Comparison of ENCODE assay signal across 22 cellular contexts in genomic region chr20:35334511-35335101, GRCh38. TPM values are rescaled to one million over a fixed set of nuclear protein-coding genes. Genes with fewer than 3 reads are reported as not detected.
DNase-seq lines count a peak whose midpoint lies in the region; ATAC-seq, FAIRE-seq and TF ChIP-seq lines count a peak whose summit lies in the region.
"Had no signal": no experiment of that assay in that cellular context is flagged by ENCODE, and none has a peak within 500 bp of the region (broad histone marks: within the 10 kb centered on the region; RNA-seq: fewer than 3 reads in every experiment).

No MANE protein-coding gene starts in this region.

- H3K9ac ChIP-seq in endothelial cell of umbilical vein (replicated peaks; ENCODE audit: extremely low read depth, insufficient read depth, low read length) (no peak overlapping the region), stomach smooth muscle (ENCODE audit: low read length in 2 of 2) (no peak overlapping the region), mammary epithelial cell (ENCODE audit: insufficient read depth, low read length) (no peak overlapping the region)

- H3K36me3 ChIP-seq in Panc1 (ENCODE audit: control insufficient read depth, insufficient read depth, low read length), result no peaks in the 10 kb centered on the region
- H3K36me3 ChIP-seq in endothelial cell of umbilical vein (ENCODE audit: control insufficient read depth in 2 of 2, extremely low read depth in 1 of 2, insufficient read depth in 2 of 2, low read length in 2 of 2), result no peaks in the 10 kb centered on the region
- H3K36me3 ChIP-seq in left lung, result no peaks in the 10 kb centered on the region
- no peaks in the 10 kb centered on the region for H3K36me3 ChIP-seq in stomach smooth muscle (ENCODE audit: control insufficient read depth in 2 of 2, insufficient read depth in 2 of 2, low read length in 2 of 2)
- H3K36me3 ChIP-seq in mammary epithelial cell (ENCODE audit: insufficient read depth, low read length), result peaks cover 4% of the 10 kb centered on the region

- no peak overlapping the region for H3K4me3 ChIP-seq in Panc1 (ENCODE audit: low read depth in 2 of 2, low read length in 2 of 2)
- H3K4me3 ChIP-seq in endothelial cell of umbilical vein (replicated peaks in 1 of 3; ENCODE audit: insufficient read depth in 1 of 3, low read depth in 1 of 3, low read length in 3 of 3), result no peak overlapping the region
- no peak overlapping the region for H3K4me3 ChIP-seq in left lung
- H3K4me3 ChIP-seq in stomach smooth muscle (ENCODE audit: low read length in 2 of 2), result no peak overlapping the region
- no peak overlapping the region for H3K4me3 ChIP-seq in mammary epithelial cell (replicated peaks in 1 of 3; ENCODE audit: insufficient read depth in 1 of 3, low read depth in 2 of 3, low read length in 3 of 3)

- peaks cover 2% of the 10 kb centered on the region for H3K9me1 ChIP-seq in endothelial cell of umbilical vein (replicated peaks; ENCODE audit: control insufficient read depth, extremely low read depth, insufficient read depth, low read length)

- H3K27me3 Mint-ChIP-seq in naive thymus-derived CD8-positive, alpha-beta T cell, result no peaks in the 10 kb centered on the region

- POLR2A ChIA-PET in Panc1 (lab: Charles Lee) (interaction anchor here (0.5 to 0.6 kb wide), 2 partner anchors 195 to 351 kb away, joined by 6 read pairs; no protein-coding TSS in a partner anchor), endothelial cell of umbilical vein (lab: Charles Lee) (no interaction called here)
- POLR2A ChIA-PET in naive thymus-derived CD8-positive, alpha-beta T cell (lab: Charles Lee), result no interaction called here

- peak overlapping the region; percentile 65 for H3K27ac ChIP-seq in Panc1 (ENCODE audit: low read length)
- H3K27ac ChIP-seq in endothelial cell of umbilical vein (ENCODE audit: insufficient read depth, low read depth, low read length), result no peak overlapping the region
- no peak overlapping the region for H3K27ac ChIP-seq in left lung
- H3K27ac ChIP-seq in stomach smooth muscle (ENCODE audit: low read length), result peak overlapping the region; percentile 69
- H3K27ac ChIP-seq in mammary epithelial cell (ENCODE audit: insufficient read depth, low read depth, low read length), result no peak overlapping the region

- no peak overlapping the region for H3K4me3 Mint-ChIP-seq in naive thymus-derived CD8-positive, alpha-beta T cell

- H2AFZ ChIP-seq in endothelial cell of umbilical vein (ENCODE audit: low read depth, low read length) (no peak overlapping the region), mammary epithelial cell (ENCODE audit: low read depth, low read length) (no peak overlapping the region)

- H3K27ac Mint-ChIP-seq in naive thymus-derived CD8-positive, alpha-beta T cell, result no peak overlapping the region

- TF ChIP-seq POLR2A in endothelial cell of umbilical vein (IDR thresholded peaks at IDR 0.05; ENCODE audit: low read depth, low read length), result no peak

- WGBS in mammary epithelial cell (ENCODE audit: low coverage, missing lambda C conversion rate), result 100% methylated on average over 4 of the region's 4 CpGs

- CTCF ChIA-PET in Panc1 (lab: Charles Lee) (no interaction called here), endothelial cell of umbilical vein (lab: Charles Lee) (interaction anchor here (0.8 to 2.1 kb wide), 5 partner anchors 8 to 30 kb away, joined by 3 to 5 read pairs (median 3); no protein-coding TSS in a partner anchor), mammary epithelial cell (lab: Charles Lee; ENCODE audit: low non-redundant PET) (no interaction called here)

- H3K79me2 ChIP-seq in endothelial cell of umbilical vein (ENCODE audit: control insufficient read depth, insufficient read depth, low read length) (no peaks in the 10 kb centered on the region), mammary epithelial cell (ENCODE audit: insufficient read depth, low read length) (no peaks in the 10 kb centered on the region)

- no peak overlapping the region for H3K4me2 ChIP-seq in endothelial cell of umbilical vein (ENCODE audit: insufficient read depth, low read length)
- H3K4me2 ChIP-seq in mammary epithelial cell (ENCODE audit: insufficient read depth, low read depth, low read length), result no peak overlapping the region

- H4K20me1 ChIP-seq in endothelial cell of umbilical vein (replicated peaks; ENCODE audit: control insufficient read depth, extremely low read depth, insufficient read depth, low read length) (no peaks in the 10 kb centered on the region), mammary epithelial cell (ENCODE audit: insufficient read depth, low read length) (no peaks in the 10 kb centered on the region)

- in situ Hi-C loops in Panc1 (cut with HindIII; ENCODE audit: low pct_unique_long_range_greater_than_20kb, low sequenced_read_pairs), result no loop called here
- in situ Hi-C loops in mammary epithelial cell (cut with MboI; ENCODE audit: low sequenced_read_pairs in 2 of 2), result no loop called here

- no peak for TF ChIP-seq CTCF in Panc1 (IDR thresholded peaks at IDR 0.05)
- TF ChIP-seq CTCF in endothelial cell of umbilical vein (IDR thresholded peaks at IDR 0.05; ENCODE audit: extremely low read depth in 1 of 2, insufficient read depth in 1 of 2, low read depth in 1 of 2, low read length in 2 of 2), result no peak
- no peak for TF ChIP-seq CTCF in left lung (IDR thresholded peaks at IDR 0.05)
- no peak for TF ChIP-seq CTCF in mammary epithelial cell (conservative IDR thresholded peaks at IDR 0.05 in 1 of 2, IDR thresholded peaks at IDR 0.05 in 1 of 2; ENCODE audit: extremely low read depth in 1 of 2, insufficient read depth in 1 of 2, low read depth in 1 of 2, low read length in 2 of 2)

- BruUV-seq in Panc1 (replicated peaks; lab: Mats Ljungman, UMichigan) (no TSS peak), endothelial cell of umbilical vein (replicated peaks; lab: Mats Ljungman, UMichigan) (no TSS peak), mammary epithelial cell (replicated peaks; lab: Mats Ljungman, UMichigan) (no TSS peak)

- ATAC-seq in Panc1 (no peak), left lung (peak; percentile 27)
- ATAC-seq in naive thymus-derived CD8-positive, alpha-beta T cell, result no peak
- ATAC-seq: PC-3 had no signal

- peaks cover 0 to 2% (median 0%) of the 10 kb centered on the region in 4 donors for H3K4me1 Mint-ChIP-seq in naive thymus-derived CD8-positive, alpha-beta T cell

- H3K4me1 ChIP-seq in Panc1 (ENCODE audit: control insufficient read depth, insufficient read depth, low read length), result peaks cover 14% of the 10 kb centered on the region
- peaks cover under 1% of the 10 kb centered on the region for H3K4me1 ChIP-seq in endothelial cell of umbilical vein (ENCODE audit: control insufficient read depth, extremely low read depth, insufficient read depth, low read length)
- peaks cover 0 to 6% of the 10 kb centered on the region in 2 donors for H3K4me1 ChIP-seq in left lung
- H3K4me1 ChIP-seq in stomach smooth muscle (ENCODE audit: control insufficient read depth, insufficient read depth, low read length), result peaks cover 26% of the 10 kb centered on the region
- H3K4me1 ChIP-seq in mammary epithelial cell (ENCODE audit: insufficient read depth, low read length), result peaks cover 32% of the 10 kb centered on the region

- no peaks in the 10 kb centered on the region for H3K27me3 ChIP-seq in Panc1 (ENCODE audit: control insufficient read depth, insufficient read depth, low read length)
- no peaks in the 10 kb centered on the region for H3K27me3 ChIP-seq in endothelial cell of umbilical vein (ENCODE audit: control insufficient read depth in 2 of 2, insufficient read depth in 2 of 2, low read length in 2 of 2)
- no peaks in the 10 kb centered on the region for H3K27me3 ChIP-seq in left lung
- no peaks in the 10 kb centered on the region for H3K27me3 ChIP-seq in stomach smooth muscle (ENCODE audit: control insufficient read depth in 1 of 2, insufficient read depth in 2 of 2, low read length in 2 of 2)
- no peaks in the 10 kb centered on the region for H3K27me3 ChIP-seq in mammary epithelial cell (ENCODE audit: insufficient read depth, low read length)

- FAIRE-seq in endothelial cell of umbilical vein (lab: Jason Lieb, UNC), result peak; percentile 42

- dilution Hi-C loops in endothelial cell of umbilical vein (cut with MboI; ENCODE audit: extremely low pct_ligation_motif_present, low sequenced_read_pairs) (no loop called here), mammary epithelial cell (cut with HindIII; ENCODE audit: low sequenced_read_pairs) (no loop called here)

- H3K9me3 ChIP-seq in Panc1 (ENCODE audit: control insufficient read depth, insufficient read depth, low read depth, low read length) (no peaks in the 10 kb centered on the region), endothelial cell of umbilical vein (replicated peaks; ENCODE audit: control insufficient read depth, insufficient read depth, low read length) (no peaks in the 10 kb centered on the region), left lung (no peaks in the 10 kb centered on the region), stomach smooth muscle (ENCODE audit: control insufficient read depth in 2 of 2, low read length in 2 of 2) (no peaks in the 10 kb centered on the region), mammary epithelial cell (replicated peaks; ENCODE audit: insufficient read depth, low read length) (no peaks in the 10 kb centered on the region)
- H3K9me3 ChIP-seq: Caco-2 had no signal

- DNase-seq in Panc1 (ENCODE audit: low read depth, low spot score), result no peak
- no peak for DNase-seq in endothelial cell of umbilical vein (ENCODE audit: low read depth, low spot score)
- DNase-seq in left lung, result no peak
- DNase-seq in DMS114 treated with DMSO at 0.1 percent for 48 hours (lab: John Stamatoyannopoulos, UW; ENCODE audit: unreplicated experiment), result no peak
- DNase-seq in naive thymus-derived CD8-positive, alpha-beta T cell, result no peak
- DNase-seq in mammary epithelial cell, result no peak
- DNase-seq in activated effector memory CD4-positive, alpha-beta T cell treated with Interleukin-2 at 50 U/mL for 16 hours, result no peak
- DNase-seq: ACHN, AML-193, Caco-2, DMS53, H7, KBM-7, NCI-H1048, NCI-H1436 treated with DMSO at 0.1 percent for 48 hours, NCI-H2029 treated with DMSO at 0.1 percent for 48 hours, NCI-H510A, NCI-H82, PC-3 had no signal

- H3K9me3 Mint-ChIP-seq in naive thymus-derived CD8-positive, alpha-beta T cell, result no peaks in the 10 kb centered on the region

- peaks cover 0 to 23% (median 1%) of the 10 kb centered on the region in 3 donors for H3K36me3 Mint-ChIP-seq in naive thymus-derived CD8-positive, alpha-beta T cell

- intact Hi-C loops in Panc1 (cut with micrococcal nuclease; ENCODE audit: unreplicated experiment), result no loop called here
- intact Hi-C loops in endothelial cell of umbilical vein (cut with micrococcal nuclease), result no loop called here
- intact Hi-C loops in left lung (cut with DNase I), result no loop called here
- intact Hi-C loops in mammary epithelial cell (cut with micrococcal nuclease), result no loop called here

RNA-seq across cellular contexts. Expression of gene FAM83C, which starts 42.4 kb away (rescaled TPM):
- total RNA-seq in Panc1 (2021; ENCODE audit: unreplicated experiment) (not detected), endothelial cell of umbilical vein (not detected in 2 replicates), left lung (not detected), mammary epithelial cell (not detected)
- polyA plus RNA-seq in Panc1 (2012; ENCODE audit: insufficient read length), result not detected
- polyA plus RNA-seq in endothelial cell of umbilical vein (not detected in 2 replicates), mammary epithelial cell (not detected)
- not detected in 2 replicates for polyA plus RNA-seq in endothelial cell of umbilical vein (2011; cell fraction: cytosol; rRNA removed)
- polyA plus RNA-seq in endothelial cell of umbilical vein (2011; cell fraction: nucleus; rRNA removed), result not detected in 2 replicates
- polyA plus RNA-seq in endothelial cell of umbilical vein (2012), result not detected in 2 replicates
- polyA minus RNA-seq in endothelial cell of umbilical vein (not detected in 2 replicates), mammary epithelial cell (not detected)
- polyA minus RNA-seq in endothelial cell of umbilical vein (2011; cell fraction: cytosol; rRNA and poly(A)+ RNA removed), result not detected
- not detected in 2 replicates for polyA minus RNA-seq in endothelial cell of umbilical vein (2011; cell fraction: nucleus; rRNA and poly(A)+ RNA removed)
- not detected for total RNA-seq in naive thymus-derived CD8-positive, alpha-beta T cell
- not detected for polyA plus RNA-seq in naive thymus-derived CD8-positive, alpha-beta T cell
- total RNA-seq: Caco-2, G401, H7, PC-3, SK-MEL-5 had no signal

RNA-seq across cellular contexts. Expression of gene EIF6, which starts 50.0 kb away (rescaled TPM):
- 258 TPM for total RNA-seq in Panc1 (2021; ENCODE audit: unreplicated experiment)
- 285 TPM for polyA plus RNA-seq in Panc1 (2012; ENCODE audit: insufficient read length)
- 124 and 153 TPM in 2 replicates for total RNA-seq in endothelial cell of umbilical vein
- 286 and 383 TPM in 2 replicates for polyA plus RNA-seq in endothelial cell of umbilical vein
- 212 and 219 TPM in 2 replicates for polyA plus RNA-seq in endothelial cell of umbilical vein (2011; cell fraction: cytosol; rRNA removed)
- 121 and 152 TPM in 2 replicates for polyA plus RNA-seq in endothelial cell of umbilical vein (2011; cell fraction: nucleus; rRNA removed)
- 128 and 134 TPM in 2 replicates for polyA plus RNA-seq in endothelial cell of umbilical vein (2012)
- polyA minus RNA-seq in endothelial cell of umbilical vein, result 117 and 150 TPM in 2 replicates
- polyA minus RNA-seq in endothelial cell of umbilical vein (2011; cell fraction: cytosol; rRNA and poly(A)+ RNA removed), result 111 TPM
- polyA minus RNA-seq in endothelial cell of umbilical vein (2011; cell fraction: nucleus; rRNA and poly(A)+ RNA removed), result 22.6 and 26.3 TPM in 2 replicates
- 100 to 1,000 TPM in 1 of 2 donors, 10 to 100 TPM in 1; 96.9 to 110 TPM for total RNA-seq in left lung
- 10 to 100 TPM; 54.7 to 60.9 TPM for total RNA-seq in naive thymus-derived CD8-positive, alpha-beta T cell
- 100 to 1,000 TPM; 155 to 174 (median 157) TPM for polyA plus RNA-seq in naive thymus-derived CD8-positive, alpha-beta T cell
- total RNA-seq in mammary epithelial cell, result 100 to 1,000 TPM; 203 to 285 TPM
- 427 TPM for polyA plus RNA-seq in mammary epithelial cell
- 408 TPM for polyA minus RNA-seq in mammary epithelial cell

RNA-seq across cellular contexts. Expression of gene MMP24OS, which starts 56.7 kb away (rescaled TPM):
- total RNA-seq in Panc1 (2021; ENCODE audit: unreplicated experiment) (83.8 TPM), endothelial cell of umbilical vein (52.8 and 55.6 TPM in 2 replicates), left lung (100 to 1,000 TPM in 1 of 2 donors, 10 to 100 TPM in 1; 75.7 to 109 TPM), mammary epithelial cell (10 to 100 TPM; 30.8 to 94.6 TPM)
- 178 TPM for polyA plus RNA-seq in Panc1 (2012; ENCODE audit: insufficient read length)
- polyA plus RNA-seq in endothelial cell of umbilical vein (35.1 and 43.2 TPM in 2 replicates), mammary epithelial cell (34.1 TPM)
- polyA plus RNA-seq in endothelial cell of umbilical vein (2011; cell fraction: cytosol; rRNA removed), result 25.2 and 33.9 TPM in 2 replicates
- 18.0 and 21.5 TPM in 2 replicates for polyA plus RNA-seq in endothelial cell of umbilical vein (2011; cell fraction: nucleus; rRNA removed)
- 31.8 and 52.0 TPM in 2 replicates for polyA plus RNA-seq in endothelial cell of umbilical vein (2012)
- polyA minus RNA-seq in endothelial cell of umbilical vein (15.2 and 20.2 TPM in 2 replicates), mammary epithelial cell (105 TPM)
- 19.6 TPM for polyA minus RNA-seq in endothelial cell of umbilical vein (2011; cell fraction: cytosol; rRNA and poly(A)+ RNA removed)
- polyA minus RNA-seq in endothelial cell of umbilical vein (2011; cell fraction: nucleus; rRNA and poly(A)+ RNA removed), result 15.6 and 16.3 TPM in 2 replicates
- 10 to 100 TPM; 83.4 to 85.9 TPM for total RNA-seq in naive thymus-derived CD8-positive, alpha-beta T cell
- polyA plus RNA-seq in naive thymus-derived CD8-positive, alpha-beta T cell, result 10 to 100 TPM in 1 of 3 donors, 1 to 10 TPM in 2; 7.6 to 12.3 (median 9.0) TPM

Comparison
In these comparisons a context has a peak if more than half of its experiments do, and no peak if none do; other contexts are left out.
1. H3K27ac ChIP-seq: peak in Panc1 (single experiment) and stomach smooth muscle (single experiment); none in endothelial cell of umbilical vein (single experiment), left lung (0 of 2) and mammary epithelial cell (single experiment).